In genomic region chr20:5119143-5119434, GRCh38 we compare ENCODE assay signal across 8 cellular contexts. TPM values are rescaled to one million over a fixed set of nuclear protein-coding genes. Genes with fewer than 3 reads are reported as not detected.
A peak's percentile ranks its signal among the peaks of the same experiment; 100 is the strongest.
DNase-seq lines count a peak whose midpoint lies in the region; ATAC-seq, FAIRE-seq and TF ChIP-seq lines count a peak whose summit lies in the region.

No MANE protein-coding gene starts in this region.

- peaks cover 32% of the 10 kb centered on the region for H3K4me1 ChIP-seq in A549
- peaks cover 16% of the 10 kb centered on the region for H3K4me1 ChIP-seq in HUES64 (ENCODE audit: insufficient read depth, low read length)
- peaks cover 6% of the 10 kb centered on the region for H3K4me1 ChIP-seq in mucosa of stomach (ENCODE audit: control insufficient read depth, insufficient read depth, low read length)

- DNase-seq in A549 (ENCODE audit: low read depth in 1 of 2, low spot score in 1 of 2) (no peak), cardiac fibroblast (ENCODE audit: low read depth in 2 of 2) (no peak), LoVo (ENCODE audit: low spot score) (no peak), hypothalamus (lab: John Stamatoyannopoulos, UW) (no peak), GF-D8 (lab: John Stamatoyannopoulos, UW) (no peak)

- TF ChIP-seq RAD21 in A549 (conservative IDR thresholded peaks at IDR 0.05 in 1 of 2, IDR thresholded peaks at IDR 0.05 in 1 of 2), result no peak

- POLR2A ChIA-PET in A549 (lab: Yijun Ruan, JAX), result interaction anchor here (2.0 to 2.1 kb wide), 3 partner anchors 12 to 73 kb away, joined by 7 to 14 read pairs (median 7); no protein-coding TSS in a partner anchor

- H3K27me3 ChIP-seq in HUES64 (ENCODE audit: insufficient read depth, low read length) (no peaks in the 10 kb centered on the region), mucosa of stomach (ENCODE audit: control insufficient read depth, insufficient read depth, low read length) (no peaks in the 10 kb centered on the region)

- TF ChIP-seq EP300 in A549 (IDR thresholded peaks at IDR 0.05), result no peak

- ATAC-seq in A549 (peak in 1 of 2 experiments; percentile 9; a peak in 2 of 6 replicates), GM21528 (IDR thresholded peaks at IDR 0.05; ENCODE audit: low FRiP score, unreplicated experiment) (no peak)

- H3K4me2 ChIP-seq in A549, result peak overlapping the region; percentile 89

- TF ChIP-seq POLR2A in A549 (IDR thresholded peaks at IDR 0.05; ENCODE audit: low read length), result no peak

- CTCF ChIA-PET in A549 (lab: Yijun Ruan, JAX), result interaction anchor here (1.2 to 5.1 kb wide), 4 partner anchors 10 to 86 kb away, joined by 3 to 45 read pairs (median 4); no protein-coding TSS in a partner anchor

- H3K4me3 ChIP-seq in A549 (peak overlapping the region; percentile 78), HUES64 (ENCODE audit: low read length) (peak overlapping the region; percentile 79), cardiac fibroblast (replicated peaks in 1 of 2; ENCODE audit: low read depth in 2 of 2, low read length in 2 of 2) (peak overlapping the region; percentile 77 to 97), mucosa of stomach (ENCODE audit: low read length) (peak overlapping the region; percentile 81)

- 1% methylated on average over 21 of the region's 21 CpGs for WGBS in A549 (ENCODE audit: missing lambda C conversion rate)
- under 1% methylated on average over 21 of the region's 21 CpGs for WGBS in HUES64

- H3K27ac ChIP-seq in A549, result peak overlapping the region; percentile 85 to 90
- peak overlapping the region; percentile 94 for H3K27ac ChIP-seq in HUES64 (ENCODE audit: low read depth, low read length)

- no peak for FAIRE-seq in A549 (lab: Jason Lieb, UNC)

- TF ChIP-seq CTCF in A549 (IDR thresholded peaks at IDR 0.05) (no peak), cardiac fibroblast (IDR thresholded peaks at IDR 0.05; ENCODE audit: low read depth, low read length) (no peak)

- H3K9me3 ChIP-seq in A549 (no peaks in the 10 kb centered on the region), HUES64 (ENCODE audit: insufficient read depth, low read depth, low read length) (no peaks in the 10 kb centered on the region), mucosa of stomach (ENCODE audit: control insufficient read depth, low read length) (no peaks in the 10 kb centered on the region)

- peaks cover 47% of the 10 kb centered on the region for H3K36me3 ChIP-seq in HUES64 (ENCODE audit: insufficient read depth, low read length)
- H3K36me3 ChIP-seq in mucosa of stomach (ENCODE audit: control insufficient read depth, insufficient read depth, low read length), result peaks cover 8% of the 10 kb centered on the region

- H3K9ac ChIP-seq in HUES64 (ENCODE audit: low read depth, low read length) (peak overlapping the region; percentile 97), mucosa of stomach (ENCODE audit: low read length) (peak overlapping the region; percentile 19)

TF ChIP-seq in A549, 52 proteins besides CTCF, POLR2A, EP300 and RAD21:
- no peak for TF ChIP-seq FOSB (CRISPR knock-in tag; IDR thresholded peaks at IDR 0.05)
- TF ChIP-seq MAZ (IDR thresholded peaks at IDR 0.05; ENCODE audit: borderline replicate concordance, low read depth, low read length), result no peak
- TF ChIP-seq RNF2 (IDR thresholded peaks at IDR 0.05; ENCODE audit: borderline replicate concordance, low read depth), result no peak
- no peak for TF ChIP-seq RFX5 (IDR thresholded peaks at IDR 0.05)
- TF ChIP-seq PHF8 (IDR thresholded peaks at IDR 0.05; ENCODE audit: borderline replicate concordance, low read depth), result no peak
- no peak for TF ChIP-seq SREBF2 (IDR thresholded peaks at IDR 0.05)
- no peak; the same call in 1 of the 2 replicates for TF ChIP-seq MYC (IDR thresholded peaks at IDR 0.05; ENCODE audit: borderline replicate concordance, low read length)
- no peak for TF ChIP-seq CBX8 (IDR thresholded peaks at IDR 0.05)
- TF ChIP-seq, protein P1, sequence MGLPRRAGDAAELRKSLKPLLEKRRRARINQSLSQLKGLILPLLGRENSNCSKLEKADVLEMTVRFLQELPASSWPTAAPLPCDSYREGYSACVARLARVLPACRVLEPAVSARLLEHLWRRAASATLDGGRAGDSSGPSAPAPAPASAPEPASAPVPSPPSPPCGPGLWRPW (IDR thresholded peaks at IDR 0.05), result no peak
- no peak for TF ChIP-seq CEBPB (IDR thresholded peaks at IDR 0.05)
- no peak for TF ChIP-seq HOXB5 (CRISPR knock-in tag; IDR thresholded peaks at IDR 0.05)
- TF ChIP-seq GATA3 (IDR thresholded peaks at IDR 0.05; ENCODE audit: borderline replicate concordance), result peak; percentile 30; the same call in 1 of the 2 replicates
- TF ChIP-seq NR3C1 (IDR thresholded peaks at IDR 0.05), result no peak
- peak; percentile 92 for TF ChIP-seq KDM5A (IDR thresholded peaks at IDR 0.05)
- TF ChIP-seq CHD2 (IDR thresholded peaks at IDR 0.05; ENCODE audit: low read length, partially characterized antibody), result no peak
- 0 out of 2 replicates have a peak, but pooled peaks have one; percentile 22 for TF ChIP-seq ESRRA (IDR thresholded peaks at IDR 0.05; ENCODE audit: borderline replicate concordance, low read length)
- 0 out of 2 replicates have a peak, but pooled peaks have one; percentile 53 for TF ChIP-seq HDAC2 (IDR thresholded peaks at IDR 0.05)
- no peak for TF ChIP-seq TFCP2L1 (CRISPR knock-in tag; IDR thresholded peaks at IDR 0.05)
- TF ChIP-seq, protein P2, sequence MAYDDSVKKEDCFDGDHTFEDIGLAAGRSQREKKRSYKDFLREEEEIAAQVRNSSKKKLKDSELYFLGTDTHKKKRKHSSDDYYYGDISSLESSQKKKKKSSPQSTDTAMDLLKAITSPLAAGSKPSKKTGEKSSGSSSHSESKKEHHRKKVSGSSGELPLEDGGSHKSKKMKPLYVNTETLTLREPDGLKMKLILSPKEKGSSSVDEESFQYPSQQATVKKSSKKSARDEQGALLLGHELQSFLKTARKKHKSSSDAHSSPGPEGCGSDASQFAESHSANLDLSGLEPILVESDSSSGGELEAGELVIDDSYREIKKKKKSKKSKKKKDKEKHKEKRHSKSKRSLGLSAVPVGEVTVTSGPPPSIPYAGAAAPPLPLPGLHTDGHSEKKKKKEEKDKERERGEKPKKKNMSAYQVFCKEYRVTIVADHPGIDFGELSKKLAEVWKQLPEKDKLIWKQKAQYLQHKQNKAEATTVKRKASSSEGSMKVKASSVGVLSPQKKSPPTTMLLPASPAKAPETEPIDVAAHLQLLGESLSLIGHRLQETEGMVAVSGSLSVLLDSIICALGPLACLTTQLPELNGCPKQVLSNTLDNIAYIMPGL (CRISPR knock-in tag; IDR thresholded peaks at IDR 0.05; ENCODE audit: borderline replicate concordance), result no peak
- no peak for TF ChIP-seq CHD4 (IDR thresholded peaks at IDR 0.05; ENCODE audit: borderline replicate concordance)
- TF ChIP-seq HOXB13 (CRISPR knock-in tag; IDR thresholded peaks at IDR 0.05; ENCODE audit: low read depth), result no peak
- no peak for TF ChIP-seq BHLHE40 (IDR thresholded peaks at IDR 0.05; ENCODE audit: low read depth, low read length)
- no peak for TF ChIP-seq KDM1A (IDR thresholded peaks at IDR 0.05; ENCODE audit: low read depth)
- no peak for TF ChIP-seq RCOR1 (IDR thresholded peaks at IDR 0.05; ENCODE audit: low read depth, low read length)
TF ChIP-seq in A549: peak in this region for 4.

RNA-seq across cellular contexts. Expression of gene PCNA, which starts 0.7 kb away (rescaled TPM):
- polyA plus RNA-seq in A549 (2011; rRNA removed) (388 and 450 TPM in 2 replicates), A549 (2017; fragmentation: RNase III; extraction: RNeasy Plus Mini Kit Qiagen cat#74134 plus additional on column Dnase treatment) (431 to 445 TPM (median 440 TPM) in 3 replicates)
- 552 and 561 TPM in 2 replicates for polyA plus RNA-seq in A549 (2012; cell fraction: cytosol; rRNA removed)
- 882 and 940 TPM in 2 replicates for polyA plus RNA-seq in A549 (2012; cell fraction: nucleus; rRNA removed)
- 260 and 279 TPM in 2 replicates for polyA minus RNA-seq in A549 (2011; rRNA and poly(A)+ RNA removed)
- 337 TPM for polyA plus RNA-seq in HUES64 (2013, experiment 1 of 2)
- 318 TPM for polyA plus RNA-seq in HUES64 (2013, experiment 2 of 2)

RNA-seq across cellular contexts. Expression of gene TMEM230, which starts 6.2 kb away (rescaled TPM):
- polyA plus RNA-seq in A549 (2011; rRNA removed), result 276 and 284 TPM in 2 replicates
- polyA plus RNA-seq in A549 (2012; cell fraction: cytosol; rRNA removed), result 99.5 and 123 TPM in 2 replicates
- 27.3 and 47.4 TPM in 2 replicates for polyA plus RNA-seq in A549 (2012; cell fraction: nucleus; rRNA removed)
- polyA plus RNA-seq in A549 (2017; fragmentation: RNase III; extraction: RNeasy Plus Mini Kit Qiagen cat#74134 plus additional on column Dnase treatment), result 99.9 to 106 TPM (median 105 TPM) in 3 replicates
- 67.7 and 90.9 TPM in 2 replicates for polyA minus RNA-seq in A549 (2011; rRNA and poly(A)+ RNA removed)
- 84.6 TPM for polyA plus RNA-seq in HUES64 (2013, experiment 1 of 2)
- 99.6 TPM for polyA plus RNA-seq in HUES64 (2013, experiment 2 of 2)

RNA-seq across cellular contexts. Expression of gene CDS2, which starts 7.7 kb away (rescaled TPM):
- polyA plus RNA-seq in A549 (2011; rRNA removed), result 106 and 128 TPM in 2 replicates
- 26.2 and 34.1 TPM in 2 replicates for polyA plus RNA-seq in A549 (2012; cell fraction: cytosol; rRNA removed)
- 13.9 and 27.4 TPM in 2 replicates for polyA plus RNA-seq in A549 (2012; cell fraction: nucleus; rRNA removed)
- 34.0 to 44.0 TPM (median 37.4 TPM) in 3 replicates for polyA plus RNA-seq in A549 (2017; fragmentation: RNase III; extraction: RNeasy Plus Mini Kit Qiagen cat#74134 plus additional on column Dnase treatment)
- polyA minus RNA-seq in A549 (2011; rRNA and poly(A)+ RNA removed), result 100 TPM in 2 replicates
- 24.2 TPM for polyA plus RNA-seq in HUES64 (2013, experiment 1 of 2)
- 23.7 TPM for polyA plus RNA-seq in HUES64 (2013, experiment 2 of 2)
